ENCODE assay signal across 8 cellular contexts in genomic region chr10:119313645-119314044, GRCh38.
DNase-seq lines count a peak whose midpoint lies in the region; ATAC-seq and TF ChIP-seq lines count a peak whose summit lies in the region.

No MANE protein-coding gene starts in this region.

- H3K27ac Mint-ChIP-seq in stimulated activated effector memory CD8-positive, alpha-beta T cell treated with anti-CD3 and anti-CD28 coated beads, Interleukin-12 subunit alpha, Interleukin-12 subunit beta, amount 100 ng/mL, for 72 hours: peak overlapping the region; percentile 89
- H3K27ac Mint-ChIP-seq in CD14-positive monocyte: peak overlapping the region in 1 of 7 donors; percentile 15

- peaks cover 6 to 41% (median 25%) of the 10 kb centered on the region in 3 donors for H3K27me3 Mint-ChIP-seq in CD14-positive monocyte (ENCODE audit: low read depth in 3 of 3)

- H3K27me3 ChIP-seq in HL-60 (ENCODE audit: insufficient read depth, poor library complexity, severe bottlenecking): peaks cover 19% of the 10 kb centered on the region

- TF ChIP-seq CTCF in GM10248 (IDR thresholded peaks at IDR 0.05; ENCODE audit: control extremely low read depth, extremely low read depth, low read depth, missing control alignments) (no peak), HL-60 (IDR thresholded peaks at IDR 0.05; ENCODE audit: insufficient read depth, low read length) (no peak), CD14-positive monocyte (IDR thresholded peaks at IDR 0.05) (no peak)

- H3K4me3 ChIP-seq in HL-60 (replicated peaks; ENCODE audit: insufficient read depth, low read length): no peak overlapping the region

- peak; percentile 85 for DNase-seq in GM10248 (ENCODE audit: extremely low spot score)
- DNase-seq in HL-60 (ENCODE audit: low read depth in 1 of 2, low spot score in 1 of 2): peak; percentile 36 to 77
- peak; percentile 25 for DNase-seq in activated effector memory CD4-positive, alpha-beta T cell treated with Interleukin-2 at 50 U/mL for 16 hours
- DNase-seq in stimulated activated effector memory CD8-positive, alpha-beta T cell treated with anti-CD3 and anti-CD28 coated beads, Interleukin-12 subunit alpha, Interleukin-12 subunit beta, amount 100 ng/mL, for 72 hours (ENCODE audit: low spot score in 2 of 2): peak; percentile 57 to 88
- DNase-seq in CD14-positive monocyte (ENCODE audit: low spot score): no peak
- no peak for DNase-seq in HuH-7.5 (ENCODE audit: low spot score)
- no peak for DNase-seq in D341Med (ENCODE audit: low spot score)

- CTCF ChIA-PET in GM10248 (lab: Yijun Ruan, JAX): interaction anchor here (1.1 kb wide), 1 partner anchor 115 kb away, joined by 4 read pairs; no protein-coding TSS in a partner anchor

- no peak overlapping the region for H3K27ac ChIP-seq in HL-60 (replicated peaks)

- peak overlapping the region; percentile 61 for H3K4me3 Mint-ChIP-seq in stimulated activated effector memory CD8-positive, alpha-beta T cell treated with anti-CD3 and anti-CD28 coated beads, Interleukin-12 subunit alpha, Interleukin-12 subunit beta, amount 100 ng/mL, for 72 hours
- H3K4me3 Mint-ChIP-seq in CD14-positive monocyte: no peak overlapping the region

- POLR2A ChIA-PET in GM10248 (lab: Yijun Ruan, JAX): no interaction called here

- H3K4me1 Mint-ChIP-seq in stimulated activated effector memory CD8-positive, alpha-beta T cell treated with anti-CD3 and anti-CD28 coated beads, Interleukin-12 subunit alpha, Interleukin-12 subunit beta, amount 100 ng/mL, for 72 hours: peaks cover 81% of the 10 kb centered on the region
- peaks cover 30% of the 10 kb centered on the region for H3K4me1 Mint-ChIP-seq in CD14-positive monocyte

- intact Hi-C loops in CD14-positive monocyte (cut with micrococcal nuclease): no loop called here

- no peaks in the 10 kb centered on the region for H3K9me3 Mint-ChIP-seq in stimulated activated effector memory CD8-positive, alpha-beta T cell treated with anti-CD3 and anti-CD28 coated beads, Interleukin-12 subunit alpha, Interleukin-12 subunit beta, amount 100 ng/mL, for 72 hours
- H3K9me3 Mint-ChIP-seq in CD14-positive monocyte: peaks cover 0 to 6% (median 2%) of the 10 kb centered on the region in 7 donors

- H3K36me3 Mint-ChIP-seq in stimulated activated effector memory CD8-positive, alpha-beta T cell treated with anti-CD3 and anti-CD28 coated beads, Interleukin-12 subunit alpha, Interleukin-12 subunit beta, amount 100 ng/mL, for 72 hours: peaks cover 37% of the 10 kb centered on the region
- H3K36me3 Mint-ChIP-seq in CD14-positive monocyte: peaks cover 0 to 3% of the 10 kb centered on the region in 2 donors

- ATAC-seq in GM21390 (IDR thresholded peaks at IDR 0.05; ENCODE audit: unreplicated experiment): peak; percentile 67
- peak; percentile 67 for ATAC-seq in stimulated activated effector memory CD8-positive, alpha-beta T cell treated with anti-CD3 and anti-CD28 coated beads, Interleukin-12 subunit alpha, Interleukin-12 subunit beta, amount 100 ng/mL, for 72 hours

Comparison
In these comparisons a context has a peak if more than half of its experiments do, and no peak if none do; other contexts are left out.
1. DNase-seq: peak in GM10248 (single experiment), HL-60 (2 of 2), activated effector memory CD4-positive, alpha-beta T cell treated with Interleukin-2 at 50 U/mL for 16 hours (single experiment) and stimulated activated effector memory CD8-positive, alpha-beta T cell treated with anti-CD3 and anti-CD28 coated beads, Interleukin-12 subunit alpha, Interleukin-12 subunit beta, amount 100 ng/mL, for 72 hours (2 of 2); none in CD14-positive monocyte (single experiment), HuH-7.5 (single experiment) and D341Med (single experiment).